Comparison of ENCODE assay signal across 18 cellular contexts in genomic region chr10:96299383-96299782, GRCh38. TPM values are rescaled to one million over a fixed set of nuclear protein-coding genes. Genes with fewer than 3 reads are reported as not detected.
A peak's percentile ranks its signal among the peaks of the same experiment; 100 is the strongest.
DNase-seq lines count a peak whose midpoint lies in the region; ATAC-seq and TF ChIP-seq lines count a peak whose summit lies in the region.
"Had no signal": no experiment of that assay in that cellular context is flagged by ENCODE, and none has a peak within 500 bp of the region (broad histone marks: within the 10 kb centered on the region; RNA-seq: fewer than 3 reads in every experiment).

No MANE protein-coding gene starts in this region.

- no peak overlapping the region for H3K27ac Mint-ChIP-seq in T-helper 1 cell treated with Interleukin-12 subunit alpha and Interleukin-12 subunit beta and Interleukin-4 antibody, amounts not matched to agents 30 μg/mL and 1 μg/mL, for 36 hours
- peak overlapping the region; percentile 80 for H3K27ac Mint-ChIP-seq in activated naive CD8-positive, alpha-beta T cell treated with anti-CD3 and anti-CD28 coated beads, Interleukin-2, amount 50 U/mL, for 24 hours

- H3K36me3 ChIP-seq in parathyroid adenoma (ENCODE audit: control insufficient read depth, insufficient read depth, low read length) (no peaks in the 10 kb centered on the region), vagina (no peaks in the 10 kb centered on the region)

- no peak for DNase-seq in T-helper 1 cell
- peak; percentile 39 for DNase-seq in NAMALWA (ENCODE audit: low spot score)
- DNase-seq in activated naive CD8-positive, alpha-beta T cell treated with anti-CD3 and anti-CD28 coated beads, Interleukin-2, amount 50 U/mL, for 24 hours, result no peak
- DNase-seq in NK-92 (lab: John Stamatoyannopoulos, UW; ENCODE audit: unreplicated experiment), result no peak
- no peak for DNase-seq in DMS79 treated with DMSO at 0.1 percent for 48 hours (lab: John Stamatoyannopoulos, UW)
- no peak for DNase-seq in vagina (ENCODE audit: extremely low spot score in 2 of 2)
- DNase-seq: activated gamma-delta T cell, DMS53, erythroblast, hypothalamus, NCI-H2081 had no signal

- peak; percentile 11 for ATAC-seq in activated naive CD8-positive, alpha-beta T cell treated with anti-CD3 and anti-CD28 coated beads, Interleukin-2, amount 50 U/mL, for 24 hours

- H3K9me3 ChIP-seq in parathyroid adenoma (ENCODE audit: control insufficient read depth, low read length) (no peaks in the 10 kb centered on the region), vagina (no peaks in the 10 kb centered on the region)

- H3K36me3 Mint-ChIP-seq in T-helper 1 cell treated with Interleukin-12 subunit alpha and Interleukin-12 subunit beta and Interleukin-4 antibody, amounts not matched to agents 30 μg/mL and 1 μg/mL, for 36 hours (ENCODE audit: low read depth), result no peaks in the 10 kb centered on the region
- no peaks in the 10 kb centered on the region for H3K36me3 Mint-ChIP-seq in activated naive CD8-positive, alpha-beta T cell treated with anti-CD3 and anti-CD28 coated beads, Interleukin-2, amount 50 U/mL, for 24 hours (ENCODE audit: low read depth)

- H3K27me3 ChIP-seq in parathyroid adenoma (ENCODE audit: control insufficient read depth, insufficient read depth, low read length) (no peaks in the 10 kb centered on the region), vagina (no peaks in the 10 kb centered on the region)

- no peak overlapping the region for H3K9ac ChIP-seq in parathyroid adenoma
- H3K9ac ChIP-seq: KMS-11 had no signal

- no peaks in the 10 kb centered on the region for H3K9me3 Mint-ChIP-seq in T-helper 1 cell treated with Interleukin-12 subunit alpha and Interleukin-12 subunit beta and Interleukin-4 antibody, amounts not matched to agents 30 μg/mL and 1 μg/mL, for 36 hours
- H3K9me3 Mint-ChIP-seq in activated naive CD8-positive, alpha-beta T cell treated with anti-CD3 and anti-CD28 coated beads, Interleukin-2, amount 50 U/mL, for 24 hours, result no peaks in the 10 kb centered on the region
- H3K9me3 Mint-ChIP-seq: central memory CD8-positive, alpha-beta T cell had no signal

- H3K27me3 Mint-ChIP-seq in T-helper 1 cell treated with Interleukin-12 subunit alpha and Interleukin-12 subunit beta and Interleukin-4 antibody, amounts not matched to agents 30 μg/mL and 1 μg/mL, for 36 hours (ENCODE audit: low read depth), result peaks cover 5% of the 10 kb centered on the region
- H3K27me3 Mint-ChIP-seq in activated naive CD8-positive, alpha-beta T cell treated with anti-CD3 and anti-CD28 coated beads, Interleukin-2, amount 50 U/mL, for 24 hours, result no peaks in the 10 kb centered on the region

- intact Hi-C loops in vagina (cut with DNase I), result loop anchor here (10.0 kb wide), 1 partner anchor 285 kb away; no protein-coding TSS in a partner anchor

- H3K4me1 ChIP-seq in parathyroid adenoma (peaks cover 6% of the 10 kb centered on the region), vagina (no peaks in the 10 kb centered on the region)

- TF ChIP-seq CTCF in parathyroid adenoma (IDR thresholded peaks at IDR 0.05), result no peak
- TF ChIP-seq CTCF in vagina (IDR thresholded peaks at IDR 0.05), result no peak

- H3K79me2 ChIP-seq in parathyroid adenoma, result no peaks in the 10 kb centered on the region

- H3K4me3 Mint-ChIP-seq in T-helper 1 cell treated with Interleukin-12 subunit alpha and Interleukin-12 subunit beta and Interleukin-4 antibody, amounts not matched to agents 30 μg/mL and 1 μg/mL, for 36 hours, result peak overlapping the region; percentile 9
- peak overlapping the region; percentile 60 for H3K4me3 Mint-ChIP-seq in activated naive CD8-positive, alpha-beta T cell treated with anti-CD3 and anti-CD28 coated beads, Interleukin-2, amount 50 U/mL, for 24 hours
- H3K4me3 Mint-ChIP-seq: central memory CD8-positive, alpha-beta T cell had no signal

- TF ChIP-seq POLR2A in vagina (IDR thresholded peaks at IDR 0.05), result no peak

- H3K4me1 Mint-ChIP-seq in T-helper 1 cell treated with Interleukin-12 subunit alpha and Interleukin-12 subunit beta and Interleukin-4 antibody, amounts not matched to agents 30 μg/mL and 1 μg/mL, for 36 hours (ENCODE audit: low read depth), result peaks cover 14% of the 10 kb centered on the region
- peaks cover 43% of the 10 kb centered on the region for H3K4me1 Mint-ChIP-seq in activated naive CD8-positive, alpha-beta T cell treated with anti-CD3 and anti-CD28 coated beads, Interleukin-2, amount 50 U/mL, for 24 hours
- H3K4me1 Mint-ChIP-seq: central memory CD8-positive, alpha-beta T cell had no signal

- peak overlapping the region; percentile 53 for H3K27ac ChIP-seq in parathyroid adenoma
- H3K27ac ChIP-seq in vagina, result no peak overlapping the region
- H3K27ac ChIP-seq: KMS-11 had no signal

- peak overlapping the region; percentile 63 for H2AFZ ChIP-seq in parathyroid adenoma

- H3K4me2 ChIP-seq in parathyroid adenoma (ENCODE audit: low read length), result peak overlapping the region; percentile 50
- H3K4me2 ChIP-seq: KMS-11 had no signal

- H3K4me3 ChIP-seq in parathyroid adenoma (ENCODE audit: low read depth, low read length) (peak overlapping the region; percentile 6), vagina (no peak overlapping the region)

RNA-seq across cellular contexts. Expression of gene DNTT, which starts 4.9 kb away (rescaled TPM):
- total RNA-seq in vagina, result not detected
- total RNA-seq: osteocyte, urinary bladder had no signal

RNA-seq across cellular contexts. Expression of gene BLNK, which starts 28.0 kb away (rescaled TPM):
- 8.8 TPM for total RNA-seq in vagina
- total RNA-seq: osteocyte had no signal

RNA-seq across cellular contexts. Expression of gene OPALIN, which starts 59.4 kb away (rescaled TPM):
- not detected for total RNA-seq in vagina
- total RNA-seq: liver, osteocyte, urinary bladder had no signal
